Comparison of ENCODE assay signal across 20 cellular contexts in genomic region chr3:172840913-172841312, GRCh38.
DNase-seq lines count a peak whose midpoint lies in the region; ATAC-seq, FAIRE-seq and TF ChIP-seq lines count a peak whose summit lies in the region.
"Had no signal": no experiment of that assay in that cellular context is flagged by ENCODE, and none has a peak within 500 bp of the region (broad histone marks: within the 10 kb centered on the region; RNA-seq: fewer than 3 reads in every experiment).

No MANE protein-coding gene starts in this region.

- H3K4me2 ChIP-seq in HepG2 (ENCODE audit: low read depth, low read length), result no peak overlapping the region
- H3K4me2 ChIP-seq in mesenchymal stem cell (ENCODE audit: low read length, poor library complexity, severe bottlenecking), result no peak overlapping the region
- H3K4me2 ChIP-seq: A549 had no signal

- no peak overlapping the region for H2BK12ac ChIP-seq in mesenchymal stem cell (ENCODE audit: low read length in 2 of 2)

- H3K36me3 ChIP-seq in HepG2 (replicated peaks in 1 of 2; ENCODE audit: control insufficient read depth in 1 of 2, insufficient read depth in 2 of 2, low read length in 2 of 2) (no peaks in the 10 kb centered on the region), right lobe of liver (no peaks in the 10 kb centered on the region), SK-N-MC (ENCODE audit: insufficient read depth, low read length) (no peaks in the 10 kb centered on the region), mesenchymal stem cell (ENCODE audit: control insufficient read depth in 1 of 2, insufficient read depth in 2 of 2, low read depth in 1 of 2, low read length in 2 of 2) (no peaks in the 10 kb centered on the region)

- H4K20me1 ChIP-seq in HepG2 (ENCODE audit: insufficient read depth, low read length), result no peaks in the 10 kb centered on the region; the same call in 1 of the 2 replicates

- no peak overlapping the region for H3K9ac ChIP-seq in HepG2 (ENCODE audit: insufficient read depth, low read depth, low read length)
- no peak overlapping the region for H3K9ac ChIP-seq in SK-N-MC (ENCODE audit: insufficient read length)
- H3K9ac ChIP-seq in mesenchymal stem cell (ENCODE audit: low read length), result no peak overlapping the region

- no peak for TF ChIP-seq EP300 in HepG2 (IDR thresholded peaks at IDR 0.05; ENCODE audit: low read depth in 2 of 2, low read length in 2 of 2)
- no peak for TF ChIP-seq EP300 in HepG2 (CRISPR knock-in tag; IDR thresholded peaks at IDR 0.05; ENCODE audit: borderline replicate concordance)

- H3K4me1 ChIP-seq in HepG2 (ENCODE audit: insufficient read depth, low read length) (no peaks in the 10 kb centered on the region), right lobe of liver (no peaks in the 10 kb centered on the region), mesenchymal stem cell (ENCODE audit: control insufficient read depth, insufficient read depth, low read depth, low read length) (no peaks in the 10 kb centered on the region)
- H3K4me1 ChIP-seq: A549 had no signal

- in situ Hi-C loops in HepG2 (cut with HindIII; ENCODE audit: extremely low pct_ligation_motif_present, low pct_unique_long_range_greater_than_20kb), result no loop called here

- no peak for TF ChIP-seq RAD21 in HepG2 (CRISPR knock-in tag; IDR thresholded peaks at IDR 0.05)

- TF ChIP-seq CTCF in HepG2 (CRISPR knock-in tag; IDR thresholded peaks at IDR 0.05) (no peak), right lobe of liver (IDR thresholded peaks at IDR 0.05) (no peak)

- H3K14ac ChIP-seq in mesenchymal stem cell (ENCODE audit: low read length in 2 of 2), result no peak overlapping the region

- no peaks in the 10 kb centered on the region for H3K79me2 ChIP-seq in HepG2 (ENCODE audit: insufficient read depth, low read length)

- no peak overlapping the region for H3K4ac ChIP-seq in mesenchymal stem cell (ENCODE audit: low read depth in 1 of 2, low read length in 2 of 2)

- H4K91ac ChIP-seq in mesenchymal stem cell (ENCODE audit: low read length), result no peak overlapping the region

- no TSS peak for BruUV-seq in HepG2 (replicated peaks; lab: Mats Ljungman, UMichigan)

- CTCF ChIA-PET in HepG2 (lab: Yijun Ruan, JAX; ENCODE audit: low intra/inter-chr PET ratio, low total read pairs), result no interaction called here

- H3K23ac ChIP-seq in mesenchymal stem cell (ENCODE audit: low read length in 2 of 2), result no peak overlapping the region

- DNase-seq in HepG2 (ENCODE audit: low spot score) (no peak), right lobe of liver (no peak), SK-N-MC (ENCODE audit: low read depth, low spot score) (peak; percentile 67), left kidney (ENCODE audit: low read depth, low spot score) (peak; percentile 20), mesenchymal stem cell (no peak), NOMO-1 (lab: John Stamatoyannopoulos, UW; ENCODE audit: unreplicated experiment in 2 of 2) (no peak)
- DNase-seq: 8988T; C1 segment of cervical spinal cord; Calu3; CD4-positive, alpha-beta memory T cell; COR-L47; DMS79; EL; GDM1; GOT3; H7; HCEC 1CT had no signal

- H2AFZ ChIP-seq in HepG2 (ENCODE audit: low read length) (no peak overlapping the region), mesenchymal stem cell (ENCODE audit: low read depth, low read length) (no peak overlapping the region)

- no peak for FAIRE-seq in HepG2 (lab: Jason Lieb, UNC)
- FAIRE-seq: A549, GM12878, GM19239 had no signal

- no peak overlapping the region for H2BK15ac ChIP-seq in mesenchymal stem cell (ENCODE audit: low read depth, poor library complexity, severe bottlenecking)

- no peaks in the 10 kb centered on the region for H3K9me3 ChIP-seq in HepG2 (ENCODE audit: low read length)
- no peaks in the 10 kb centered on the region for H3K9me3 ChIP-seq in right lobe of liver
- no peaks in the 10 kb centered on the region for H3K9me3 ChIP-seq in SK-N-MC (ENCODE audit: low read depth, low read length)
- no peaks in the 10 kb centered on the region for H3K9me3 ChIP-seq in mesenchymal stem cell (ENCODE audit: control insufficient read depth, low read length)
- H3K9me3 ChIP-seq: A549 had no signal

- H2BK120ac ChIP-seq in mesenchymal stem cell (ENCODE audit: low read depth, low read length), result no peak overlapping the region

- 3% methylated on average over 4 of the region's 4 CpGs for WGBS in HepG2 (ENCODE audit: low lambda C conversion rate)
- WGBS in right lobe of liver (ENCODE audit: insufficient coverage, low coverage, low lambda C conversion rate, missing lambda C conversion rate), result 8% methylated on average over 4 of the region's 4 CpGs
- 83% methylated on average over 4 of the region's 4 CpGs for WGBS in mesenchymal stem cell

- no peak overlapping the region for H2BK5ac ChIP-seq in mesenchymal stem cell (ENCODE audit: low read depth, low read length, poor library complexity, severe bottlenecking)

- H3K27me3 ChIP-seq in HepG2 (ENCODE audit: control insufficient read depth in 1 of 2, insufficient read depth in 2 of 2, low read length in 2 of 2) (peaks cover 0 to 4% of the 10 kb centered on the region in 2 experiments; a peak in 1 of 5 replicates), right lobe of liver (no peaks in the 10 kb centered on the region), mesenchymal stem cell (ENCODE audit: control insufficient read depth in 1 of 2, insufficient read depth in 1 of 2, low read length in 2 of 2) (peaks cover 0 to 88% of the 10 kb centered on the region in 2 experiments)

- H2AK5ac ChIP-seq in mesenchymal stem cell (ENCODE audit: low read length, severe bottlenecking), result no peak overlapping the region

- no peak for ATAC-seq in HepG2
- ATAC-seq in right lobe of liver, result no peak
- ATAC-seq: A549, GM12878 had no signal

- intact Hi-C loops in HepG2 (cut with micrococcal nuclease; ENCODE audit: unreplicated experiment), result no loop called here
- intact Hi-C loops in right lobe of liver (cut with DNase I), result no loop called here

- TF ChIP-seq POLR2A in HepG2 (IDR thresholded peaks at IDR 0.05; ENCODE audit: insufficient read depth in 1 of 2, low read depth in 2 of 2, low read length in 2 of 2) (no peak), right lobe of liver (IDR thresholded peaks at IDR 0.05) (no peak)

- no peak overlapping the region for H3K18ac ChIP-seq in mesenchymal stem cell (ENCODE audit: low read depth in 1 of 2, low read length in 2 of 2)

- POLR2A ChIA-PET in HepG2 (lab: Yijun Ruan, JAX), result no interaction called here

- H4K8ac ChIP-seq in mesenchymal stem cell (ENCODE audit: low read length), result no peak overlapping the region

- H3K79me1 ChIP-seq in mesenchymal stem cell (replicated peaks; ENCODE audit: low read length, poor library complexity, severe bottlenecking), result no peaks in the 10 kb centered on the region

- H3K27ac ChIP-seq in HepG2 (ENCODE audit: extremely low read length, insufficient read depth, low read length), result no peak overlapping the region
- H3K27ac ChIP-seq in right lobe of liver, result no peak overlapping the region
- no peak overlapping the region for H3K27ac ChIP-seq in SK-N-MC
- H3K27ac ChIP-seq in mesenchymal stem cell (ENCODE audit: low read length, poor library complexity, severe bottlenecking), result no peak overlapping the region
- H3K27ac ChIP-seq: A549 had no signal

- no peak overlapping the region for H3K4me3 ChIP-seq in HepG2 (replicated peaks in 1 of 3; ENCODE audit: insufficient read depth in 1 of 3, low read depth in 2 of 3, low read length in 3 of 3)
- H3K4me3 ChIP-seq in right lobe of liver, result no peak overlapping the region
- no peak overlapping the region for H3K4me3 ChIP-seq in SK-N-MC
- H3K4me3 ChIP-seq in mesenchymal stem cell (ENCODE audit: insufficient read depth in 1 of 2, low read depth in 1 of 2, low read length in 2 of 2), result no peak overlapping the region
- H3K4me3 ChIP-seq: A549, GM12878 had no signal

TF ChIP-seq in HepG2, 621 proteins besides CTCF, POLR2A, EP300 and RAD21:
- TF ChIP-seq PCBP2 (optimal IDR thresholded peaks at IDR 0.05; ENCODE audit: low read depth, low read length, poor library complexity, severe bottlenecking), result peak; percentile 27
- no peak for TF ChIP-seq ZFP36 (IDR thresholded peaks at IDR 0.05; ENCODE audit: borderline replicate concordance, low read depth, low read length, partially characterized antibody)

Comparison
In these comparisons a context has a peak if more than half of its experiments do, and no peak if none do; other contexts are left out.
1. DNase-seq: peak in SK-N-MC (single experiment) and left kidney (single experiment); none in HepG2 (single experiment), right lobe of liver (0 of 3), mesenchymal stem cell (single experiment) and NOMO-1 (0 of 2).